In genomic region chr10:79337783-79338182, GRCh38 we compare ENCODE assay signal across 1 cellular context.
TF ChIP-seq lines count a peak whose summit lies in the region.

No MANE protein-coding gene starts in this region.

TF ChIP-seq in HepG2, 621 proteins besides CTCF, POLR2A, EP300 and RAD21:
- peak; percentile 99 for TF ChIP-seq ZNF331 (CRISPR knock-in tag; IDR thresholded peaks at IDR 0.05)
TF ChIP-seq in HepG2: peak in this region for 1; not testable (repeated sequence) for 620.
